ENCODE assay signal across 9 cellular contexts in genomic region chr16:27241658-27242057, GRCh38. TPM values are rescaled to one million over a fixed set of nuclear protein-coding genes. Genes with fewer than 3 reads are reported as not detected.
DNase-seq lines count a peak whose midpoint lies in the region; ATAC-seq and TF ChIP-seq lines count a peak whose summit lies in the region.
"Had no signal": no experiment of that assay in that cellular context is flagged by ENCODE, and none has a peak within 500 bp of the region (broad histone marks: within the 10 kb centered on the region; RNA-seq: fewer than 3 reads in every experiment).

No MANE protein-coding gene starts in this region.

- H3K4me2 ChIP-seq in skeletal muscle satellite cell (ENCODE audit: low read length): peak overlapping the region; percentile 81

- H3K36me3 Mint-ChIP-seq in Caco-2 (ENCODE audit: insufficient read depth, unreplicated experiment) (no peaks in the 10 kb centered on the region), T-cell (peaks cover 21% of the 10 kb centered on the region), glutamatergic neuron (ENCODE audit: unreplicated experiment) (no peaks in the 10 kb centered on the region)

- intact Hi-C loops in Caco-2 (cut with micrococcal nuclease; ENCODE audit: unreplicated experiment): no loop called here

- CTCF ChIA-PET in Caco-2 (lab: Charles Lee): no interaction called here
- CTCF ChIA-PET in T-cell (lab: Charles Lee): interaction anchor here in 1 of 2 donors (0.8 kb wide), 1 partner anchor 79 kb away, joined by 4 read pairs; no protein-coding TSS in a partner anchor

- H3K27me3 ChIP-seq in Caco-2 (replicated peaks; ENCODE audit: control insufficient read depth, insufficient read depth, low read length) (no peaks in the 10 kb centered on the region), skeletal muscle satellite cell (ENCODE audit: control insufficient read depth, insufficient read depth, low read length) (no peaks in the 10 kb centered on the region)

- H3K9ac ChIP-seq in skeletal muscle satellite cell (ENCODE audit: low read depth, low read length): peak overlapping the region; percentile 84

- H3K4me3 ChIP-seq in Caco-2 (ENCODE audit: low read depth, low read length) (no peak overlapping the region), skeletal muscle satellite cell (ENCODE audit: low read length) (peak overlapping the region; percentile 28)

- no peak for DNase-seq in Caco-2
- no peak for DNase-seq in T-cell
- DNase-seq in hepatic stellate cell (ENCODE audit: low spot score): peak; percentile 38
- DNase-seq in glutamatergic neuron: no peak
- DNase-seq in AML-193 (lab: John Stamatoyannopoulos, UW): no peak
- DNase-seq: DMS79 treated with DMSO at 0.1 percent for 48 hours had no signal

- H3K9me3 ChIP-seq in Caco-2 (no peaks in the 10 kb centered on the region), skeletal muscle satellite cell (replicated peaks; ENCODE audit: low read length) (no peaks in the 10 kb centered on the region)

- H3K4me1 Mint-ChIP-seq in Caco-2 (ENCODE audit: low read depth, unreplicated experiment) (peaks cover 9% of the 10 kb centered on the region), T-cell (peaks cover 73 to 89% (median 87%) of the 10 kb centered on the region in 3 donors), glutamatergic neuron (ENCODE audit: low read depth, unreplicated experiment) (peaks cover 28% of the 10 kb centered on the region)

- ATAC-seq in T-cell (replicated peaks in 1 of 4) (no peak), GM19351 (IDR thresholded peaks at IDR 0.05; ENCODE audit: unreplicated experiment) (no peak), HG02759 (IDR thresholded peaks at IDR 0.05; ENCODE audit: unreplicated experiment) (no peak)

- H3K27me3 Mint-ChIP-seq in Caco-2 (ENCODE audit: insufficient read depth, unreplicated experiment) (no peaks in the 10 kb centered on the region), T-cell (no peaks in the 10 kb centered on the region), glutamatergic neuron (ENCODE audit: unreplicated experiment) (peaks cover 5% of the 10 kb centered on the region)

- no peak for TF ChIP-seq CTCF in Caco-2 (IDR thresholded peaks at IDR 0.05; ENCODE audit: insufficient read depth in 1 of 2, low read depth in 1 of 2, low read length in 1 of 2, severe bottlenecking in 1 of 2, unreplicated experiment in 1 of 2)
- TF ChIP-seq CTCF in glutamatergic neuron (IDR thresholded peaks at IDR 0.05; ENCODE audit: partially characterized antibody, unreplicated experiment): no peak

- POLR2A ChIA-PET in Caco-2 (lab: Charles Lee) (no interaction called here), T-cell (lab: Charles Lee) (interaction anchor here in 1 of 2 donors (0.6 kb wide), 1 partner anchor 10 kb away, joined by 6 read pairs; no protein-coding TSS in a partner anchor)

- no peak overlapping the region for H3K4me3 Mint-ChIP-seq in Caco-2 (ENCODE audit: unreplicated experiment)
- no peak overlapping the region for H3K4me3 Mint-ChIP-seq in T-cell
- no peak overlapping the region for H3K4me3 Mint-ChIP-seq in glutamatergic neuron (ENCODE audit: unreplicated experiment)

- peak overlapping the region; percentile 11 for H3K27ac Mint-ChIP-seq in Caco-2 (ENCODE audit: unreplicated experiment)
- H3K27ac Mint-ChIP-seq in T-cell: peak overlapping the region; percentile 97 to 99
- H3K27ac Mint-ChIP-seq in glutamatergic neuron (ENCODE audit: unreplicated experiment): no peak overlapping the region

- H3K36me3 ChIP-seq in Caco-2 (ENCODE audit: control insufficient read depth, insufficient read depth, low read length) (no peaks in the 10 kb centered on the region), skeletal muscle satellite cell (ENCODE audit: insufficient read depth, low read length) (no peaks in the 10 kb centered on the region)

- BruUV-seq in Caco-2 (replicated peaks; lab: Mats Ljungman, UMichigan): no TSS peak

- H3K4me1 ChIP-seq in Caco-2: 0 out of 2 replicates have a peak, but pooled peaks cover 4% of the 10 kb centered on the region
- H3K4me1 ChIP-seq in skeletal muscle satellite cell (ENCODE audit: control insufficient read depth, insufficient read depth, low read length): peaks cover 73% of the 10 kb centered on the region

- H3K9me3 Mint-ChIP-seq in Caco-2 (ENCODE audit: unreplicated experiment) (no peaks in the 10 kb centered on the region), T-cell (no peaks in the 10 kb centered on the region), glutamatergic neuron (ENCODE audit: unreplicated experiment) (peaks cover 9% of the 10 kb centered on the region)

RNA-seq across cellular contexts. Expression of gene NSMCE1, which starts 26.9 kb away (rescaled TPM):
- total RNA-seq in Caco-2 (2022) (33.4 and 37.0 TPM in 2 replicates), T-cell (10 to 100 TPM; 53.5 to 83.2 (median 73.9) TPM), glutamatergic neuron (ENCODE audit: unreplicated experiment) (32.7 TPM)
- total RNA-seq in skeletal muscle satellite cell (2012; rRNA removed): 95.6 and 107 TPM in 2 replicates

RNA-seq across cellular contexts. Expression of gene KDM8, which starts 38.3 kb away (rescaled TPM):
- total RNA-seq in Caco-2 (2022): 7.0 and 11.1 TPM in 2 replicates
- total RNA-seq in T-cell: 10 to 100 TPM; 13.4 to 25.6 (median 23.5) TPM
- total RNA-seq in skeletal muscle satellite cell (2012; rRNA removed): 1.5 and 2.0 TPM in 2 replicates
- 9.6 TPM for total RNA-seq in glutamatergic neuron (ENCODE audit: unreplicated experiment)
